In genomic region chr7:8516976-8517375, GRCh38 we compare ENCODE assay signal across 24 cellular contexts.
"Had no signal": no experiment of that assay in that cellular context is flagged by ENCODE, and none has a peak within 500 bp of the region (broad histone marks: within the 10 kb centered on the region; RNA-seq: fewer than 3 reads in every experiment).

No MANE protein-coding gene starts in this region.

- H3K27me3 Mint-ChIP-seq: activated naive CD8-positive, alpha-beta T cell treated with anti-CD3 and anti-CD28 coated beads, Interleukin-2, amount 10 ng/mL, durations not matched to agents 7 days and 5 days had no signal

- H3K9me3 Mint-ChIP-seq: activated naive CD8-positive, alpha-beta T cell treated with anti-CD3 and anti-CD28 coated beads, Interleukin-2, amount 10 ng/mL, durations not matched to agents 7 days and 5 days; T-helper 1 cell treated with Interleukin-12 subunit alpha and Interleukin-12 subunit beta and Interleukin-4 antibody, amounts not matched to agents 30 μg/mL and 1 μg/mL, for 36 hours; WTC11 had no signal

- H3K27ac ChIP-seq: body of pancreas had no signal

- FAIRE-seq: RCC 7860 had no signal

- H3K27me3 ChIP-seq: body of pancreas had no signal

- H3K4me1 ChIP-seq: body of pancreas had no signal

- H3K9me3 ChIP-seq: body of pancreas had no signal

- H3K4me3 Mint-ChIP-seq: activated CD8-positive, alpha-beta T cell treated with anti-CD3 and anti-CD28 coated beads, Interleukin-2, amount 10 ng/mL, durations not matched to agents 7 days and 5 days; activated naive CD8-positive, alpha-beta T cell treated with anti-CD3 and anti-CD28 coated beads, Interleukin-2, amount 10 ng/mL, durations not matched to agents 7 days and 5 days; central memory CD8-positive, alpha-beta T cell; T-helper 1 cell treated with Interleukin-12 subunit alpha and Interleukin-12 subunit beta and Interleukin-4 antibody, amounts not matched to agents 30 μg/mL and 1 μg/mL, for 36 hours; WTC11 had no signal

- H3K4me1 Mint-ChIP-seq: activated naive CD8-positive, alpha-beta T cell treated with anti-CD3 and anti-CD28 coated beads, Interleukin-2, amount 10 ng/mL, durations not matched to agents 7 days and 5 days; central memory CD8-positive, alpha-beta T cell; WTC11 had no signal

- H3K4me3 ChIP-seq: body of pancreas had no signal

- H3K36me3 Mint-ChIP-seq: activated naive CD8-positive, alpha-beta T cell treated with anti-CD3 and anti-CD28 coated beads, Interleukin-2, amount 10 ng/mL, durations not matched to agents 7 days and 5 days; WTC11 had no signal

- H3K27ac Mint-ChIP-seq: activated CD8-positive, alpha-beta T cell treated with anti-CD3 and anti-CD28 coated beads, Interleukin-2, amount 10 ng/mL, durations not matched to agents 7 days and 5 days; activated naive CD8-positive, alpha-beta T cell treated with anti-CD3 and anti-CD28 coated beads, Interleukin-2, amount 10 ng/mL, durations not matched to agents 7 days and 5 days; T-helper 1 cell treated with Interleukin-12 subunit alpha and Interleukin-12 subunit beta and Interleukin-4 antibody, amounts not matched to agents 30 μg/mL and 1 μg/mL, for 36 hours; WTC11 had no signal

- DNase-seq: activated CD4-positive, alpha-beta T cell treated with anti-CD3 and anti-CD28 coated beads for 48 hours; activated CD4-positive, alpha-beta T cell treated with anti-CD3 and anti-CD28 coated beads, Interleukin-2, amount 50 U/mL, for 4 hours; activated CD4-positive, CD25-positive, alpha-beta regulatory T cell treated with anti-CD3 and anti-CD28 coated beads, Interleukin-2, amount 50 U/mL, for 72 hours; activated CD8-positive, alpha-beta memory T cell treated with anti-CD3 and anti-CD28 coated beads, Interleukin-2, amount 50 U/mL, for 48 hours; activated CD8-positive, alpha-beta T cell treated with anti-CD3 and anti-CD28 coated beads, Interleukin-2, amount 10 ng/mL, durations not matched to agents 7 days and 5 days; activated naive CD4-positive, alpha-beta T cell treated with anti-CD3 and anti-CD28 coated beads, Interleukin-2, amount 50 U/mL, for 16 hours; activated naive CD8-positive, alpha-beta T cell treated with anti-CD3 and anti-CD28 coated beads, Interleukin-2, amount 10 ng/mL, durations not matched to agents 7 days and 5 days; activated T-cell treated with anti-CD3 and anti-CD28 coated beads, Interleukin-2, amount 50 U/mL, for 1 hour; aorta; body of pancreas; NCI-H1048; NCI-H146; NCI-H1930; NCI-H2171; NCI-H2227 treated with DMSO at 0.1 percent for 48 hours; NCI-H510A; NCI-H69; NK-92 treated with Interleukin-12 subunit alpha and Interleukin-12 subunit beta, amount 100 ng/mL, for 24 hours; SHP77 treated with DMSO at 0.1 percent for 48 hours; T-helper 9 cell had no signal
